Comparison of ENCODE assay signal across 1 cellular context in the genomic region with DNA sequence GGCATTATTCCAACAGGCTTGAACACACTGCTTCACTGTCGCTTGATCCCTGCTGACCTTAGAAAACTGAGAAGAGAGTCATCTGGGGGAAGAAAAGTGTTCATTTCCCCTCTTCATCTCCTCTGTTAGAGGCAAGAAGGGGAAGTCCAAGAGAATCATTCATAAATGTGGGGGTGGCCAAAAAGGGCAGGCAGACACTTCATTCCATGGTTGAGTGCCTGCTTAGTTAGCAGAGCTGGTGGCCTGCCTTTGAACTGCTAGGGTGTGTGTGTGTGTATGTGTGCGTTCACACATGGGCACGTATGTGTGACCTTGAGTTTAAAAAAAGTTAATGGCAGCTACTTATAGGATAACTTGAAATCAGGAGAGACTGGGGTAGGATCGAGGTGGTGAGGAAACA.
TF ChIP-seq lines count a peak whose summit lies in the region.

No MANE protein-coding gene starts in this region.

TF ChIP-seq in WTC11, 78 proteins besides CTCF, POLR2A, EP300 and RAD21 (continued from another document):
- TF ChIP-seq, protein P1, sequence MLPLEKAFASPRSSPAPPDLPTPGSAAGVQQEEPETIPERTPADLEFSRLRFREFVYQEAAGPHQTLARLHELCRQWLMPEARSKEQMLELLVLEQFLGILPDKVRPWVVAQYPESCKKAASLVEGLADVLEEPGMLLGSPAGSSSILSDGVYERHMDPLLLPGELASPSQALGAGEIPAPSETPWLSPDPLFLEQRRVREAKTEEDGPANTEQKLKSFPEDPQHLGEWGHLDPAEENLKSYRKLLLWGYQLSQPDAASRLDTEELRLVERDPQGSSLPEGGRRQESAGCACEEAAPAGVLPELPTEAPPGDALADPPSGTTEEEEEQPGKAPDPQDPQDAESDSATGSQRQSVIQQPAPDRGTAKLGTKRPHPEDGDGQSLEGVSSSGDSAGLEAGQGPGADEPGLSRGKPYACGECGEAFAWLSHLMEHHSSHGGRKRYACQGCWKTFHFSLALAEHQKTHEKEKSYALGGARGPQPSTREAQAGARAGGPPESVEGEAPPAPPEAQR (CRISPR knock-in tag; IDR thresholded peaks at IDR 0.05): no peak
- no peak for TF ChIP-seq NFE2L1 (CRISPR knock-in tag; IDR thresholded peaks at IDR 0.05)
- TF ChIP-seq, protein P2, sequence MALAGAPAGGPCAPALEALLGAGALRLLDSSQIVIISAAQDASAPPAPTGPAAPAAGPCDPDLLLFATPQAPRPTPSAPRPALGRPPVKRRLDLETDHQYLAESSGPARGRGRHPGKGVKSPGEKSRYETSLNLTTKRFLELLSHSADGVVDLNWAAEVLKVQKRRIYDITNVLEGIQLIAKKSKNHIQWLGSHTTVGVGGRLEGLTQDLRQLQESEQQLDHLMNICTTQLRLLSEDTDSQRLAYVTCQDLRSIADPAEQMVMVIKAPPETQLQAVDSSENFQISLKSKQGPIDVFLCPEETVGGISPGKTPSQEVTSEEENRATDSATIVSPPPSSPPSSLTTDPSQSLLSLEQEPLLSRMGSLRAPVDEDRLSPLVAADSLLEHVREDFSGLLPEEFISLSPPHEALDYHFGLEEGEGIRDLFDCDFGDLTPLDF (CRISPR knock-in tag; IDR thresholded peaks at IDR 0.05): no peak
